ENCODE assay signal across 30 cellular contexts in genomic region chr21:43191521-43191920, GRCh38. TPM values are rescaled to one million over a fixed set of nuclear protein-coding genes. Genes with fewer than 3 reads are reported as not detected.
DNase-seq lines count a peak whose midpoint lies in the region; ATAC-seq, FAIRE-seq and TF ChIP-seq lines count a peak whose summit lies in the region.
"Had no signal": no experiment of that assay in that cellular context is flagged by ENCODE, and none has a peak within 500 bp of the region (broad histone marks: within the 10 kb centered on the region; RNA-seq: fewer than 3 reads in every experiment).

No MANE protein-coding gene starts in this region.

- H3K4me3 ChIP-seq in keratinocyte (ENCODE audit: control insufficient read depth in 2 of 3, extremely low read depth in 1 of 3, insufficient read depth in 2 of 3, low read depth in 1 of 3, low read length in 3 of 3), result peak overlapping the region in 1 of 3 experiments; percentile 14
- no peak overlapping the region for H3K4me3 ChIP-seq in effector memory CD4-positive, alpha-beta T cell (ENCODE audit: insufficient read depth, low read depth, low read length, poor library complexity, severe bottlenecking)
- H3K4me3 ChIP-seq: GM23338, prostate gland, upper lobe of left lung had no signal

- no peak for TF ChIP-seq CTCF in keratinocyte (optimal IDR thresholded peaks at IDR 0.05 in 1 of 3, IDR thresholded peaks at IDR 0.05 in 1 of 3, conservative IDR thresholded peaks at IDR 0.05 in 1 of 3; ENCODE audit: extremely low read depth in 1 of 3, insufficient read depth in 2 of 3, low read length in 3 of 3)

- H3K27ac Mint-ChIP-seq in activated CD4-positive, alpha-beta memory T cell treated with anti-CD3 and anti-CD28 coated beads, Interleukin-2, amount 10 ng/mL, durations not matched to agents 7 days and 5 days, result no peak overlapping the region
- H3K27ac Mint-ChIP-seq in activated CD4-positive, alpha-beta memory T cell treated with anti-CD3 and anti-CD28 coated beads for 36 hours, result no peak overlapping the region
- no peak overlapping the region for H3K27ac Mint-ChIP-seq in activated T-helper 2 cell treated with anti-CD3 and anti-CD28 coated beads, Interferon-gamma antibody, Interleukin-2, Interleukin-4, amounts not matched to agents 10 μg/mL and 5 μg/mL and 100 μg/mL, durations not matched to agents 14 hours and 24 hours and 36 hours
- H3K27ac Mint-ChIP-seq: activated CD8-positive, alpha-beta T cell treated with anti-CD3 and anti-CD28 coated beads, Interleukin-2, amount 10 ng/mL, durations not matched to agents 7 days and 5 days; activated T-cell treated with anti-CD3 and anti-CD28 coated beads, Interleukin-2, amount 50 U/mL, for 72 hours; CD8-positive, alpha-beta T cell; GM23338; nephron progenitor cell had no signal

- peaks cover 41% of the 10 kb centered on the region for H3K4me1 ChIP-seq in keratinocyte (ENCODE audit: control insufficient read depth, extremely low read depth, insufficient read depth, low read length)
- H3K4me1 ChIP-seq in effector memory CD4-positive, alpha-beta T cell (ENCODE audit: control insufficient read depth, insufficient read depth, low read length, poor library complexity, severe bottlenecking), result no peaks in the 10 kb centered on the region

- DNase-seq in activated CD4-positive, alpha-beta memory T cell treated with anti-CD3 and anti-CD28 coated beads, Interleukin-2, amount 10 ng/mL, durations not matched to agents 7 days and 5 days, result peak; percentile 3
- no peak for DNase-seq in activated CD4-positive, alpha-beta memory T cell treated with anti-CD3 and anti-CD28 coated beads for 36 hours
- DNase-seq in NCI-H69 (lab: John Stamatoyannopoulos, UW), result peak; percentile 89
- DNase-seq in keratinocyte (ENCODE audit: low read depth, low spot score), result no peak
- peak; percentile 45 for DNase-seq in sciatic nerve (ENCODE audit: low spot score)
- no peak for DNase-seq in NCI-H446 (lab: John Stamatoyannopoulos, UW)
- no peak for DNase-seq in activated T-helper 2 cell treated with anti-CD3 and anti-CD28 coated beads, Interferon-gamma antibody, Interleukin-2, Interleukin-4, amounts not matched to agents 10 μg/mL and 5 μg/mL and 100 μg/mL, durations not matched to agents 14 hours and 24 hours and 36 hours (ENCODE audit: low spot score)
- DNase-seq in effector memory CD4-positive, alpha-beta T cell, result no peak
- DNase-seq: activated CD8-positive, alpha-beta T cell treated with anti-CD3 and anti-CD28 coated beads, Interleukin-2, amount 10 ng/mL, durations not matched to agents 7 days and 5 days; activated naive CD4-positive, alpha-beta T cell treated with anti-CD3 and anti-CD28 coated beads, Interleukin-2, amount 50 U/mL, for 16 hours; activated T-cell treated with anti-CD3 and anti-CD28 coated beads, Interleukin-2, amount 50 U/mL, for 72 hours; AML-193; DMS153; erythroblast; GDM1; IMR-90; NCI-H1092; NCI-H2029; nephron progenitor cell had no signal

- no peaks in the 10 kb centered on the region for H3K79me2 ChIP-seq in keratinocyte (ENCODE audit: control insufficient read depth, insufficient read depth, low read length)

- no peak overlapping the region for H3K9ac ChIP-seq in keratinocyte (ENCODE audit: control insufficient read depth, extremely low read depth, insufficient read depth, low read length)

- no peaks in the 10 kb centered on the region for H3K9me3 ChIP-seq in keratinocyte (ENCODE audit: control insufficient read depth, low read depth, low read length)
- H3K9me3 ChIP-seq in effector memory CD4-positive, alpha-beta T cell (ENCODE audit: control insufficient read depth, low read length), result no peaks in the 10 kb centered on the region
- H3K9me3 ChIP-seq: prostate gland, upper lobe of left lung had no signal

- H3K4me2 ChIP-seq in keratinocyte (ENCODE audit: control insufficient read depth, extremely low read depth, insufficient read depth, low read depth, low read length), result peak overlapping the region; percentile 36
- H3K4me2 ChIP-seq: GM23338 had no signal

- CTCF ChIA-PET in activated CD4-positive, alpha-beta memory T cell treated with anti-CD3 and anti-CD28 coated beads, Interleukin-2, amount 10 ng/mL, durations not matched to agents 7 days and 5 days (lab: Charles Lee), result no interaction called here
- CTCF ChIA-PET in activated CD4-positive, alpha-beta memory T cell treated with anti-CD3 and anti-CD28 coated beads for 36 hours (lab: Charles Lee), result no interaction called here

- H3K4me3 Mint-ChIP-seq in activated CD4-positive, alpha-beta memory T cell treated with anti-CD3 and anti-CD28 coated beads, Interleukin-2, amount 10 ng/mL, durations not matched to agents 7 days and 5 days, result no peak overlapping the region
- no peak overlapping the region for H3K4me3 Mint-ChIP-seq in activated CD4-positive, alpha-beta memory T cell treated with anti-CD3 and anti-CD28 coated beads for 36 hours
- no peak overlapping the region for H3K4me3 Mint-ChIP-seq in activated T-helper 2 cell treated with anti-CD3 and anti-CD28 coated beads, Interferon-gamma antibody, Interleukin-2, Interleukin-4, amounts not matched to agents 10 μg/mL and 5 μg/mL and 100 μg/mL, durations not matched to agents 14 hours and 24 hours and 36 hours (ENCODE audit: low read depth)
- H3K4me3 Mint-ChIP-seq: activated CD8-positive, alpha-beta T cell treated with anti-CD3 and anti-CD28 coated beads, Interleukin-2, amount 10 ng/mL, durations not matched to agents 7 days and 5 days; activated T-cell treated with anti-CD3 and anti-CD28 coated beads, Interleukin-2, amount 50 U/mL, for 72 hours; CD8-positive, alpha-beta T cell; central memory CD8-positive, alpha-beta T cell; GM23338; nephron progenitor cell had no signal

- H3K27me3 Mint-ChIP-seq in activated CD4-positive, alpha-beta memory T cell treated with anti-CD3 and anti-CD28 coated beads, Interleukin-2, amount 10 ng/mL, durations not matched to agents 7 days and 5 days, result peaks cover 2% of the 10 kb centered on the region
- peaks cover 3% of the 10 kb centered on the region for H3K27me3 Mint-ChIP-seq in activated CD4-positive, alpha-beta memory T cell treated with anti-CD3 and anti-CD28 coated beads for 36 hours
- H3K27me3 Mint-ChIP-seq in activated T-helper 2 cell treated with anti-CD3 and anti-CD28 coated beads, Interferon-gamma antibody, Interleukin-2, Interleukin-4, amounts not matched to agents 10 μg/mL and 5 μg/mL and 100 μg/mL, durations not matched to agents 14 hours and 24 hours and 36 hours (ENCODE audit: low read depth), result no peaks in the 10 kb centered on the region

- H3K4me1 Mint-ChIP-seq in activated CD4-positive, alpha-beta memory T cell treated with anti-CD3 and anti-CD28 coated beads, Interleukin-2, amount 10 ng/mL, durations not matched to agents 7 days and 5 days, result peaks cover 2% of the 10 kb centered on the region
- H3K4me1 Mint-ChIP-seq in activated CD4-positive, alpha-beta memory T cell treated with anti-CD3 and anti-CD28 coated beads for 36 hours (ENCODE audit: low read depth), result no peaks in the 10 kb centered on the region
- H3K4me1 Mint-ChIP-seq in activated T-helper 2 cell treated with anti-CD3 and anti-CD28 coated beads, Interferon-gamma antibody, Interleukin-2, Interleukin-4, amounts not matched to agents 10 μg/mL and 5 μg/mL and 100 μg/mL, durations not matched to agents 14 hours and 24 hours and 36 hours (ENCODE audit: low read depth), result no peaks in the 10 kb centered on the region

- ATAC-seq in sciatic nerve, result no peak
- ATAC-seq: activated CD8-positive, alpha-beta T cell treated with anti-CD3 and anti-CD28 coated beads, Interleukin-2, amount 10 ng/mL, durations not matched to agents 7 days and 5 days; activated T-cell treated with anti-CD3 and anti-CD28 coated beads, Interleukin-2, amount 50 U/mL, for 72 hours; CD8-positive, alpha-beta T cell; left colon had no signal

- POLR2A ChIA-PET in activated CD4-positive, alpha-beta memory T cell treated with anti-CD3 and anti-CD28 coated beads, Interleukin-2, amount 10 ng/mL, durations not matched to agents 7 days and 5 days (lab: Charles Lee), result no interaction called here
- POLR2A ChIA-PET in activated CD4-positive, alpha-beta memory T cell treated with anti-CD3 and anti-CD28 coated beads for 36 hours (lab: Charles Lee), result no interaction called here

- no peaks in the 10 kb centered on the region for H3K36me3 ChIP-seq in keratinocyte (ENCODE audit: control insufficient read depth in 2 of 2, extremely low read depth in 1 of 2, insufficient read depth in 2 of 2, low read length in 2 of 2)
- H3K36me3 ChIP-seq in effector memory CD4-positive, alpha-beta T cell (ENCODE audit: control insufficient read depth, insufficient read depth, low read length), result no peaks in the 10 kb centered on the region
- H3K36me3 ChIP-seq: prostate gland, upper lobe of left lung had no signal

- no peaks in the 10 kb centered on the region for H4K20me1 ChIP-seq in keratinocyte (ENCODE audit: control insufficient read depth, extremely low read depth, insufficient read depth, low read length)

- dilution Hi-C loops in keratinocyte (cut with MboI; ENCODE audit: extremely low pct_ligation_motif_present, low sequenced_read_pairs), result no loop called here

- no peaks in the 10 kb centered on the region for H3K9me1 ChIP-seq in keratinocyte (ENCODE audit: control insufficient read depth, extremely low read depth, insufficient read depth, low read length)

- H3K9me3 Mint-ChIP-seq in activated CD4-positive, alpha-beta memory T cell treated with anti-CD3 and anti-CD28 coated beads, Interleukin-2, amount 10 ng/mL, durations not matched to agents 7 days and 5 days, result no peaks in the 10 kb centered on the region
- H3K9me3 Mint-ChIP-seq in activated CD4-positive, alpha-beta memory T cell treated with anti-CD3 and anti-CD28 coated beads for 36 hours, result no peaks in the 10 kb centered on the region
- H3K9me3 Mint-ChIP-seq in activated T-helper 2 cell treated with anti-CD3 and anti-CD28 coated beads, Interferon-gamma antibody, Interleukin-2, Interleukin-4, amounts not matched to agents 10 μg/mL and 5 μg/mL and 100 μg/mL, durations not matched to agents 14 hours and 24 hours and 36 hours, result no peaks in the 10 kb centered on the region
- H3K9me3 Mint-ChIP-seq: activated T-cell treated with anti-CD3 and anti-CD28 coated beads, Interleukin-2, amount 50 U/mL, for 72 hours; CD8-positive, alpha-beta T cell; central memory CD8-positive, alpha-beta T cell; nephron progenitor cell had no signal

- FAIRE-seq in keratinocyte (lab: Jason Lieb, UNC), result no peak

- H3K27me3 ChIP-seq in keratinocyte (ENCODE audit: control insufficient read depth, extremely low read depth, insufficient read depth, low read length), result no peaks in the 10 kb centered on the region
- no peaks in the 10 kb centered on the region for H3K27me3 ChIP-seq in effector memory CD4-positive, alpha-beta T cell (replicated peaks; ENCODE audit: control insufficient read depth, insufficient read depth, low read length, poor library complexity, severe bottlenecking)
- H3K27me3 ChIP-seq: upper lobe of left lung had no signal

- intact Hi-C loops in activated CD4-positive, alpha-beta memory T cell treated with anti-CD3 and anti-CD28 coated beads for 36 hours (cut with micrococcal nuclease), result no loop called here
- intact Hi-C loops in sciatic nerve (cut with DNase I), result no loop called here
- intact Hi-C loops in activated T-helper 2 cell treated with anti-CD3 and anti-CD28 coated beads, Interferon-gamma antibody, Interleukin-2, Interleukin-4, amounts not matched to agents 10 μg/mL and 5 μg/mL and 100 μg/mL, durations not matched to agents 14 hours and 24 hours and 36 hours (cut with micrococcal nuclease), result no loop called here

- no peaks in the 10 kb centered on the region for H3K36me3 Mint-ChIP-seq in activated CD4-positive, alpha-beta memory T cell treated with anti-CD3 and anti-CD28 coated beads, Interleukin-2, amount 10 ng/mL, durations not matched to agents 7 days and 5 days (ENCODE audit: low read depth)
- no peaks in the 10 kb centered on the region for H3K36me3 Mint-ChIP-seq in activated CD4-positive, alpha-beta memory T cell treated with anti-CD3 and anti-CD28 coated beads for 36 hours
- no peaks in the 10 kb centered on the region for H3K36me3 Mint-ChIP-seq in activated T-helper 2 cell treated with anti-CD3 and anti-CD28 coated beads, Interferon-gamma antibody, Interleukin-2, Interleukin-4, amounts not matched to agents 10 μg/mL and 5 μg/mL and 100 μg/mL, durations not matched to agents 14 hours and 24 hours and 36 hours (ENCODE audit: low read depth)
- H3K36me3 Mint-ChIP-seq: CD8-positive, alpha-beta T cell had no signal

- no peak overlapping the region for H2AFZ ChIP-seq in keratinocyte (ENCODE audit: control insufficient read depth, low read length)
- H2AFZ ChIP-seq: GM23338 had no signal

- no peak overlapping the region for H3K27ac ChIP-seq in keratinocyte (ENCODE audit: control insufficient read depth, insufficient read depth, low read length)
- no peak overlapping the region for H3K27ac ChIP-seq in effector memory CD4-positive, alpha-beta T cell (ENCODE audit: insufficient read depth, low read length, poor library complexity, severe bottlenecking)
- H3K27ac ChIP-seq: prostate gland, upper lobe of left lung had no signal

RNA-seq across cellular contexts. Expression of gene CRYAA, which starts 22.7 kb away (rescaled TPM):
- not detected for total RNA-seq in activated CD4-positive, alpha-beta memory T cell treated with anti-CD3 and anti-CD28 coated beads, Interleukin-2, amount 10 ng/mL, durations not matched to agents 7 days and 5 days
- not detected for total RNA-seq in activated CD4-positive, alpha-beta memory T cell treated with anti-CD3 and anti-CD28 coated beads for 36 hours
- polyA plus RNA-seq in keratinocyte, result not detected in 3 replicates
- polyA plus RNA-seq in keratinocyte (2011; ENCODE audit: low read depth), result not detected
- polyA plus RNA-seq in keratinocyte (2011; cell fraction: cytosol; rRNA removed), result not detected in 2 replicates
- not detected in 2 replicates for polyA plus RNA-seq in keratinocyte (2011; cell fraction: nucleus; rRNA removed)
- polyA plus RNA-seq in keratinocyte (2012; ENCODE audit: low replicate concordance), result not detected in 2 replicates
- not detected in 3 replicates for polyA minus RNA-seq in keratinocyte
- not detected for polyA minus RNA-seq in keratinocyte (2011; cell fraction: cytosol; rRNA and poly(A)+ RNA removed)
- polyA minus RNA-seq in keratinocyte (2011; cell fraction: nucleus; rRNA and poly(A)+ RNA removed), result not detected in 2 replicates
- not detected for total RNA-seq in sciatic nerve
- not detected in 2 replicates for total RNA-seq in activated T-helper 2 cell treated with anti-CD3 and anti-CD28 coated beads, Interferon-gamma antibody, Interleukin-2, Interleukin-4, amounts not matched to agents 10 μg/mL and 5 μg/mL and 100 μg/mL, durations not matched to agents 14 hours and 24 hours and 36 hours
- total RNA-seq: A172; activated CD8-positive, alpha-beta T cell treated with anti-CD3 and anti-CD28 coated beads, Interleukin-2, amount 10 ng/mL, durations not matched to agents 7 days and 5 days; activated T-cell treated with anti-CD3 and anti-CD28 coated beads, Interleukin-2, amount 50 U/mL, for 72 hours; aorta; CD8-positive, alpha-beta T cell; fibroblast of villous mesenchyme; GM23338; IMR-90; left colon; mucosa of gallbladder; prostate gland; skeletal muscle tissue; upper lobe of left lung had no signal
- polyA plus RNA-seq: aorta, GM23338, IMR-90 had no signal

Comparison
In these comparisons a context has a peak if more than half of its experiments do, and no peak if none do; other contexts are left out.
1. DNase-seq: peak in activated CD4-positive, alpha-beta memory T cell treated with anti-CD3 and anti-CD28 coated beads, Interleukin-2, amount 10 ng/mL, durations not matched to agents 7 days and 5 days (single experiment), NCI-H69 (single experiment) and sciatic nerve (single experiment); none in activated CD4-positive, alpha-beta memory T cell treated with anti-CD3 and anti-CD28 coated beads for 36 hours (single experiment), keratinocyte (single experiment), NCI-H446 (0 of 2), activated T-helper 2 cell treated with anti-CD3 and anti-CD28 coated beads, Interferon-gamma antibody, Interleukin-2, Interleukin-4, amounts not matched to agents 10 μg/mL and 5 μg/mL and 100 μg/mL, durations not matched to agents 14 hours and 24 hours and 36 hours (single experiment) and effector memory CD4-positive, alpha-beta T cell (0 of 3).